Comparison of ENCODE assay signal across 8 cellular contexts in genomic region chr6:61940919-61941318, GRCh38.
"Had no signal": no experiment of that assay in that cellular context is flagged by ENCODE, and none has a peak within 500 bp of the region (broad histone marks: within the 10 kb centered on the region; RNA-seq: fewer than 3 reads in every experiment).

No MANE protein-coding gene starts in this region.

- ATAC-seq: GM12878 had no signal

- H3K4me3 ChIP-seq: GM12878 had no signal

- FAIRE-seq: G401.6, GM12878, GM12891, GM12892, GM18507, GM19239 had no signal

- DNase-seq: GDM1, GF-D8 had no signal
